Comparison of ENCODE assay signal across 8 cellular contexts in the genomic region with DNA sequence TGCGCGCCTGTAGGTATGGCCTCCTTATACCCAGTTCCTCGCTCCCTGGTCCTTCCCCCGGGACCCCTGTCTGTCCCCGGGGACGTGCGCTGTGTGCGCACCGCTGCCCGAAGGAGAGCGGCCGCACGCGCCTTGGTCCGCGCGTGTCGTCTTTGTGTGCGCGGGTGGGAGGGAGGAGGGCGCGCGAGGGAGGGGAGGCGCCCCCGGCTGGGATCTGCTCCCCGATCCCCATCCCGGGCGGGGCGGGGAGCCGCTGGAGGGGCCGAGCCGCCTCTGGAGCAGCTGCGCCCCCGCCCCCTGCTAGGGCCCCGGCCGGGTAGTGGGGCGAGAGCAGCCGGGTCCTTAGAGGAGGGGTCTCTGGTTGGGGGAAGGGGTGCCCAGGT. TPM values are rescaled to one million over a fixed set of nuclear protein-coding genes. Genes with fewer than 3 reads are reported as not detected.
DNase-seq lines count a peak whose midpoint lies in the region; ATAC-seq, FAIRE-seq and TF ChIP-seq lines count a peak whose summit lies in the region.

No MANE protein-coding gene starts in this region.

- H3K9ac ChIP-seq in keratinocyte (ENCODE audit: control insufficient read depth, extremely low read depth, insufficient read depth, low read length) = no peak overlapping the region

- H3K4me3 ChIP-seq in GM23338 (peak overlapping the region; percentile 94), keratinocyte (ENCODE audit: control insufficient read depth in 2 of 3, extremely low read depth in 1 of 3, insufficient read depth in 2 of 3, low read depth in 1 of 3, low read length in 3 of 3) (peak overlapping the region; percentile 54 to 63 (median 59))

- H3K27me3 Mint-ChIP-seq in GM23338 (ENCODE audit: insufficient read depth, low read depth, poor library complexity) = peaks cover 17% of the 10 kb centered on the region
- H3K27me3 Mint-ChIP-seq in activated T-cell treated with anti-CD3 and anti-CD28 coated beads, Interleukin-2, amount 50 U/mL, for 72 hours (ENCODE audit: low read depth) = peaks cover 11% of the 10 kb centered on the region

- no peak for TF ChIP-seq POLR2A in GM12892 (IDR thresholded peaks at IDR 0.05; ENCODE audit: low read depth, low read length)

- H4K20me1 ChIP-seq in GM23338 (replicated peaks; ENCODE audit: insufficient read depth) = peaks cover 13% of the 10 kb centered on the region
- H4K20me1 ChIP-seq in keratinocyte (ENCODE audit: control insufficient read depth, extremely low read depth, insufficient read depth, low read length) = no peaks in the 10 kb centered on the region

- TF ChIP-seq CTCF in 22Rv1 (IDR thresholded peaks at IDR 0.05) (no peak), GM23338 (conservative IDR thresholded peaks at IDR 0.05; ENCODE audit: low read depth in 2 of 2) (no peak), keratinocyte (optimal IDR thresholded peaks at IDR 0.05 in 1 of 3, IDR thresholded peaks at IDR 0.05 in 1 of 3, conservative IDR thresholded peaks at IDR 0.05 in 1 of 3; ENCODE audit: extremely low read depth in 1 of 3, insufficient read depth in 2 of 3, low read length in 3 of 3) (no peak)

- H3K4me1 ChIP-seq in GM23338 (ENCODE audit: insufficient read depth) (peaks cover 17% of the 10 kb centered on the region), keratinocyte (ENCODE audit: control insufficient read depth, extremely low read depth, insufficient read depth, low read length) (peaks cover 3% of the 10 kb centered on the region)

- H3K9me2 ChIP-seq in GM23338 (ENCODE audit: insufficient read depth) = no peaks in the 10 kb centered on the region

- H3K79me2 ChIP-seq in GM23338 (replicated peaks; ENCODE audit: insufficient read depth) (no peaks in the 10 kb centered on the region; the same call in 1 of the 2 replicates), keratinocyte (ENCODE audit: control insufficient read depth, insufficient read depth, low read length) (no peaks in the 10 kb centered on the region)

- H3K4me3 Mint-ChIP-seq in GM23338 = peak overlapping the region; percentile 67; the same call in 2 of the 3 replicates
- peak overlapping the region; percentile 72 to 77 for H3K4me3 Mint-ChIP-seq in activated T-cell treated with anti-CD3 and anti-CD28 coated beads, Interleukin-2, amount 50 U/mL, for 72 hours

- no peak for FAIRE-seq in keratinocyte (lab: Jason Lieb, UNC)
- no peak for FAIRE-seq in GM12892 (lab: Jason Lieb, UNC)

- ATAC-seq in GM23338 = peak; percentile 37
- ATAC-seq in activated T-cell treated with anti-CD3 and anti-CD28 coated beads, Interleukin-2, amount 50 U/mL, for 72 hours (replicated peaks in 1 of 2) = no peak

- peaks cover 3% of the 10 kb centered on the region; the same call in 1 of the 3 replicates for H3K36me3 Mint-ChIP-seq in GM23338 (ENCODE audit: low read depth)
- H3K36me3 Mint-ChIP-seq in activated T-cell treated with anti-CD3 and anti-CD28 coated beads, Interleukin-2, amount 50 U/mL, for 72 hours (ENCODE audit: insufficient read depth in 2 of 2) = no peaks in the 10 kb centered on the region

- DNase-seq in GM23338 (ENCODE audit: low spot score) (no peak), keratinocyte (ENCODE audit: low read depth, low spot score) (no peak), substantia nigra (lab: John Stamatoyannopoulos, UW) (peak in 7 of 49 donors; percentile 25 to 59 (median 46)), DMS53 treated with DMSO at 0.1 percent for 48 hours (lab: John Stamatoyannopoulos, UW; ENCODE audit: unreplicated experiment) (no peak), GM12892 (ENCODE audit: insufficient read length) (no peak), AML-193 (lab: John Stamatoyannopoulos, UW) (no peak)
- DNase-seq in activated T-cell treated with anti-CD3 and anti-CD28 coated beads, Interleukin-2, amount 50 U/mL, for 72 hours = no peak

- no peaks in the 10 kb centered on the region for H3K9me1 ChIP-seq in keratinocyte (ENCODE audit: control insufficient read depth, extremely low read depth, insufficient read depth, low read length)

- H3K4me2 ChIP-seq in GM23338 (peak overlapping the region; percentile 93), keratinocyte (ENCODE audit: control insufficient read depth, extremely low read depth, insufficient read depth, low read depth, low read length) (peak overlapping the region; percentile 88)

- H2AFZ ChIP-seq in GM23338 (peak overlapping the region; percentile 83), keratinocyte (ENCODE audit: control insufficient read depth, low read length) (peak overlapping the region; percentile 73)

- H3K27ac Mint-ChIP-seq in GM23338 = no peak overlapping the region
- no peak overlapping the region for H3K27ac Mint-ChIP-seq in activated T-cell treated with anti-CD3 and anti-CD28 coated beads, Interleukin-2, amount 50 U/mL, for 72 hours

- no peaks in the 10 kb centered on the region for H3K9me3 ChIP-seq in keratinocyte (ENCODE audit: control insufficient read depth, low read depth, low read length)

- dilution Hi-C loops in keratinocyte (cut with MboI; ENCODE audit: extremely low pct_ligation_motif_present, low sequenced_read_pairs) = no loop called here

- H3K4me1 Mint-ChIP-seq in GM23338 = peaks cover 32% of the 10 kb centered on the region
- H3K4me1 Mint-ChIP-seq in activated T-cell treated with anti-CD3 and anti-CD28 coated beads, Interleukin-2, amount 50 U/mL, for 72 hours (ENCODE audit: low read depth) = peaks cover 47% of the 10 kb centered on the region

- H3F3A ChIP-seq in GM23338 (replicated peaks; ENCODE audit: low read depth) = 0 out of 2 replicates have a peak, but pooled peaks cover 10% of the 10 kb centered on the region

- H3K27me3 ChIP-seq in GM23338 (ENCODE audit: insufficient read depth) (peaks cover 17% of the 10 kb centered on the region; the same call in 1 of the 2 replicates), keratinocyte (ENCODE audit: control insufficient read depth, extremely low read depth, insufficient read depth, low read length) (peaks cover 17% of the 10 kb centered on the region)

- H3K9me3 Mint-ChIP-seq in GM23338 = no peaks in the 10 kb centered on the region
- no peaks in the 10 kb centered on the region for H3K9me3 Mint-ChIP-seq in activated T-cell treated with anti-CD3 and anti-CD28 coated beads, Interleukin-2, amount 50 U/mL, for 72 hours

- peak overlapping the region; percentile 64 for H3K27ac ChIP-seq in 22Rv1
- H3K27ac ChIP-seq in GM23338 (ENCODE audit: low read depth) = no peak overlapping the region
- no peak overlapping the region for H3K27ac ChIP-seq in keratinocyte (ENCODE audit: control insufficient read depth, insufficient read depth, low read length)
- peak overlapping the region; percentile 35 for H3K27ac ChIP-seq in substantia nigra (ENCODE audit: low read depth, low read length, poor library complexity, severe bottlenecking)

- H3K36me3 ChIP-seq in GM23338 (ENCODE audit: insufficient read depth) (no peaks in the 10 kb centered on the region), keratinocyte (ENCODE audit: control insufficient read depth in 2 of 2, extremely low read depth in 1 of 2, insufficient read depth in 2 of 2, low read length in 2 of 2) (no peaks in the 10 kb centered on the region)

TF ChIP-seq in GM23338, 12 proteins besides CTCF, POLR2A, EP300 and RAD21 (continues in another document):
- TF ChIP-seq EZH2phosphoT487 (IDR thresholded peaks at IDR 0.05; ENCODE audit: unreplicated experiment) = no peak
- TF ChIP-seq ZNF114 (CRISPR knock-in tag; IDR thresholded peaks at IDR 0.05) = no peak
- TF ChIP-seq STAT1 (IDR thresholded peaks at IDR 0.05; ENCODE audit: unreplicated experiment) = no peak
- no peak for TF ChIP-seq CREB1 (CRISPR knock-in tag; IDR thresholded peaks at IDR 0.05; ENCODE audit: low read depth)
- TF ChIP-seq NANOG (IDR thresholded peaks at IDR 0.05; ENCODE audit: borderline replicate concordance) = no peak
- no peak for TF ChIP-seq ZNF331 (CRISPR knock-in tag; IDR thresholded peaks at IDR 0.05; ENCODE audit: low read depth)
- TF ChIP-seq JUNB (IDR thresholded peaks at IDR 0.05; ENCODE audit: unreplicated experiment) = no peak

RNA-seq across cellular contexts. Expression of a gene that starts 0.4 kb away (rescaled TPM):
- total RNA-seq in GM23338 (2014; rRNA removed; shearing (Covaris generic)) = 21.9 and 30.3 TPM in 2 replicates
- polyA plus RNA-seq in GM23338 (2016; fragmentation: Nextera tagmentation; extraction: Ambion mirVana) (5.6 and 8.7 TPM in 2 replicates), keratinocyte (0.26 to 0.64 TPM (median 0.59 TPM) in 3 replicates)
- total RNA-seq in activated T-cell treated with anti-CD3 and anti-CD28 coated beads, Interleukin-2, amount 50 U/mL, for 72 hours = 1 to 10 TPM; 5.0 to 6.8 TPM
- polyA plus RNA-seq in keratinocyte (2011; ENCODE audit: low read depth) = 0.75 TPM
- 0.40 and 1.4 TPM in 2 replicates for polyA plus RNA-seq in keratinocyte (2011; cell fraction: cytosol; rRNA removed)
- polyA plus RNA-seq in keratinocyte (2011; cell fraction: nucleus; rRNA removed) = 0.82 and 2.1 TPM in 2 replicates
- 0.50 and 0.83 TPM in 2 replicates for polyA plus RNA-seq in keratinocyte (2012; ENCODE audit: low replicate concordance)
- 0.16 to 0.36 TPM (median 0.36 TPM) in 3 replicates for polyA minus RNA-seq in keratinocyte
- 6.7 TPM for polyA minus RNA-seq in keratinocyte (2011; cell fraction: cytosol; rRNA and poly(A)+ RNA removed)
- polyA minus RNA-seq in keratinocyte (2011; cell fraction: nucleus; rRNA and poly(A)+ RNA removed) = 0.47 and 0.63 TPM in 2 replicates
- 8.3 TPM for polyA plus RNA-seq in GM12892 (2012; ENCODE audit: missing spikeins)

Comparison
In these comparisons a context has a peak if more than half of its experiments do, and no peak if none do; other contexts are left out.
1. H3K27ac ChIP-seq: peak in 22Rv1 (single experiment) and substantia nigra (single experiment); none in GM23338 (single experiment) and keratinocyte (single experiment).